Comparison of ENCODE assay signal across 9 cellular contexts in the genomic region with DNA sequence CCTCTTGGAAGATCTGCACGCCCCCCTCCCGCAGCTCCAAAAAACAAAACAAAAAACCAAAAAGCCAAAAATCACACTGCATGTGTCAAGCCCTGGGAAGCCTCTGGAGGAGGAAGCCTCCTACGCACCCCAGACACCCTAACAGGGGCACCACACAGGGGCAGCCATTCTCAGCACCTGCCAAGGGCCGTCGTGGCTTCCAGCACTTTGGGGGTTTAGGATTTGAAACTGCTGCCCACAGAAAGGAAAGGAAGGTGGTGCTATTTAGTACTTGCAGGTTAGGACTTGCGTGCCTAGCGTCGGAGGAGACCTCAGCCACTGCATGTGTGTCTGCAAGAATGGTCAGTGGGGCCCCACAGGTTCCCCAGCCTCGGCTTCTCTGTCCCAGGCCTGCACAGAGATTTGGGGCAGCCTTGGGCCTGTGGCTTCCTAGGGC. TPM values are rescaled to one million over a fixed set of nuclear protein-coding genes. Genes with fewer than 3 reads are reported as not detected.
DNase-seq lines count a peak whose midpoint lies in the region; ATAC-seq and TF ChIP-seq lines count a peak whose summit lies in the region.
"Had no signal": no experiment of that assay in that cellular context is flagged by ENCODE, and none has a peak within 500 bp of the region (broad histone marks: within the 10 kb centered on the region; RNA-seq: fewer than 3 reads in every experiment).

No MANE protein-coding gene starts in this region.

- TF ChIP-seq CTCF in stomach (IDR thresholded peaks at IDR 0.05), result no peak

- H3K4me3 ChIP-seq in stomach, result no peak overlapping the region

- CTCF ChIA-PET in activated CD8-positive, alpha-beta memory T cell treated with anti-CD3 and anti-CD28 coated beads, Interleukin-2, amount 10 ng/mL, durations not matched to agents 7 days and 5 days (lab: Charles Lee), result interaction anchor here (0.7 to 8.8 kb wide), 17 partner anchors 8 to 128 kb away, joined by 3 to 190 read pairs (median 5); no protein-coding TSS in a partner anchor

- peaks cover 58% of the 10 kb centered on the region for H3K4me1 Mint-ChIP-seq in activated CD8-positive, alpha-beta memory T cell treated with anti-CD3 and anti-CD28 coated beads, Interleukin-2, amount 10 ng/mL, durations not matched to agents 7 days and 5 days

- H3K9me3 ChIP-seq in stomach, result no peaks in the 10 kb centered on the region

- peak; percentile 74 for DNase-seq in activated effector memory CD4-positive, alpha-beta T cell treated with anti-CD3 and anti-CD28 coated beads, Interleukin-2, amount 50 U/mL, for 16 hours
- DNase-seq in activated effector memory CD4-positive, alpha-beta T cell treated with Interleukin-2 at 50 U/mL for 16 hours, result no peak
- DNase-seq in activated CD8-positive, alpha-beta memory T cell treated with anti-CD3 and anti-CD28 coated beads, Interleukin-2, amount 10 ng/mL, durations not matched to agents 7 days and 5 days, result no peak
- DNase-seq in stomach (peak; percentile 24), 8988T (no peak), foreskin melanocyte (no peak), NK-92 (lab: John Stamatoyannopoulos, UW; ENCODE audit: unreplicated experiment) (no peak)

- TF ChIP-seq EP300 in stomach (IDR thresholded peaks at IDR 0.05), result no peak

- 73 to 76% (median 73%) methylated on average over 9 of the region's 9 CpGs for whole genome bisulfite sequencing in stomach, 5 donors

- H3K27me3 Mint-ChIP-seq in activated CD8-positive, alpha-beta memory T cell treated with anti-CD3 and anti-CD28 coated beads, Interleukin-2, amount 10 ng/mL, durations not matched to agents 7 days and 5 days, result peaks cover 10% of the 10 kb centered on the region

- peak overlapping the region; percentile 83 for H3K4me3 Mint-ChIP-seq in activated CD8-positive, alpha-beta memory T cell treated with anti-CD3 and anti-CD28 coated beads, Interleukin-2, amount 10 ng/mL, durations not matched to agents 7 days and 5 days

- H3K4me1 ChIP-seq in stomach, result no peaks in the 10 kb centered on the region

- peaks cover 2% of the 10 kb centered on the region for H3K36me3 Mint-ChIP-seq in activated CD8-positive, alpha-beta memory T cell treated with anti-CD3 and anti-CD28 coated beads, Interleukin-2, amount 10 ng/mL, durations not matched to agents 7 days and 5 days

- no peak overlapping the region for H3K27ac ChIP-seq in stomach

- peak overlapping the region; percentile 96 for H3K27ac Mint-ChIP-seq in activated CD8-positive, alpha-beta memory T cell treated with anti-CD3 and anti-CD28 coated beads, Interleukin-2, amount 10 ng/mL, durations not matched to agents 7 days and 5 days

- intact Hi-C loops in stomach (cut with DNase I; ENCODE audit: low total_unique reads), result no loop called here

- no peak for TF ChIP-seq POLR2A in stomach (IDR thresholded peaks at IDR 0.05)

- ATAC-seq in HG02884 (IDR thresholded peaks at IDR 0.05; ENCODE audit: unreplicated experiment), result peak; percentile 13
- peak; percentile 13 for ATAC-seq in activated CD8-positive, alpha-beta memory T cell treated with anti-CD3 and anti-CD28 coated beads, Interleukin-2, amount 10 ng/mL, durations not matched to agents 7 days and 5 days

- H3K9me3 Mint-ChIP-seq in activated CD8-positive, alpha-beta memory T cell treated with anti-CD3 and anti-CD28 coated beads, Interleukin-2, amount 10 ng/mL, durations not matched to agents 7 days and 5 days (ENCODE audit: low read depth), result no peaks in the 10 kb centered on the region

- no peaks in the 10 kb centered on the region for H3K36me3 ChIP-seq in stomach

- peaks cover 0 to 26% (median 0%) of the 10 kb centered on the region in 3 donors for H3K27me3 ChIP-seq in stomach

RNA-seq across cellular contexts. Expression of gene GPR55, which starts 0.4 kb away (rescaled TPM):
- total RNA-seq in activated CD8-positive, alpha-beta memory T cell treated with anti-CD3 and anti-CD28 coated beads, Interleukin-2, amount 10 ng/mL, durations not matched to agents 7 days and 5 days, result 10 to 100 TPM; 42.1 to 58.8 TPM
- under 1 TPM in 1 of 5 donors, not detected in 4; 0.37 TPM for total RNA-seq in stomach
- polyA plus RNA-seq in stomach, result under 1 TPM in 2 of 3 donors, not detected in 1; 0.13 to 0.19 TPM
- polyA plus RNA-seq: right cardiac atrium had no signal

Comparison
In these comparisons a context has a peak if more than half of its experiments do, and no peak if none do; other contexts are left out.
1. DNase-seq: peak in activated effector memory CD4-positive, alpha-beta T cell treated with anti-CD3 and anti-CD28 coated beads, Interleukin-2, amount 50 U/mL, for 16 hours (single experiment) and stomach (single experiment); none in activated effector memory CD4-positive, alpha-beta T cell treated with Interleukin-2 at 50 U/mL for 16 hours (single experiment), activated CD8-positive, alpha-beta memory T cell treated with anti-CD3 and anti-CD28 coated beads, Interleukin-2, amount 10 ng/mL, durations not matched to agents 7 days and 5 days (single experiment), 8988T (single experiment), foreskin melanocyte (single experiment) and NK-92 (single experiment).
2. RNA of gene GPR55, which starts 0.4 kb away (total RNA-seq): 42.1 to 58.8 TPM in activated CD8-positive, alpha-beta memory T cell treated with anti-CD3 and anti-CD28 coated beads, Interleukin-2, amount 10 ng/mL, durations not matched to agents 7 days and 5 days; 0.37 TPM in stomach; every median in the first group is over 10 times any median in the second.